ENCODE assay signal across 8 cellular contexts in genomic region chr2:159968282-159968900, GRCh38.
DNase-seq lines count a peak whose midpoint lies in the region; ATAC-seq and TF ChIP-seq lines count a peak whose summit lies in the region.

No MANE protein-coding gene starts in this region.

- DNase-seq in NT2/D1 (ENCODE audit: low read depth, low spot score) (peak; percentile 59), dedifferentiated amniotic fluid mesenchymal stem cell (ENCODE audit: extremely low spot score) (peak; percentile 87), mesenchymal stem cell (peak; percentile 52)
- DNase-seq in stimulated activated CD8-positive, alpha-beta memory T cell treated with anti-CD3 and anti-CD28 coated beads, Interleukin-4, amount 100 ng/mL, for 48 hours = no peak

- no peak overlapping the region for H3K18ac ChIP-seq in mesenchymal stem cell (ENCODE audit: low read depth in 1 of 2, low read length in 2 of 2)

- no peak overlapping the region for H3K4ac ChIP-seq in mesenchymal stem cell (ENCODE audit: low read depth in 1 of 2, low read length in 2 of 2)

- no peak overlapping the region for H3K14ac ChIP-seq in mesenchymal stem cell (ENCODE audit: low read length in 2 of 2)

- no peak overlapping the region for H2AK5ac ChIP-seq in mesenchymal stem cell (ENCODE audit: low read length, severe bottlenecking)

- no peak overlapping the region for H2BK5ac ChIP-seq in mesenchymal stem cell (ENCODE audit: low read depth, low read length, poor library complexity, severe bottlenecking)

- H3K79me1 ChIP-seq in mesenchymal stem cell (replicated peaks; ENCODE audit: low read length, poor library complexity, severe bottlenecking) = no peaks in the 10 kb centered on the region

- ATAC-seq in HG03460 (IDR thresholded peaks at IDR 0.05; ENCODE audit: unreplicated experiment) (peak; percentile 58), HG03378 (IDR thresholded peaks at IDR 0.05; ENCODE audit: unreplicated experiment) (no peak)

- H3K4me2 ChIP-seq in mesenchymal stem cell (ENCODE audit: low read length, poor library complexity, severe bottlenecking) = no peak overlapping the region

- no peak overlapping the region for H2BK12ac ChIP-seq in mesenchymal stem cell (ENCODE audit: low read length in 2 of 2)

- H4K8ac ChIP-seq in mesenchymal stem cell (ENCODE audit: low read length) = no peak overlapping the region

- no peak overlapping the region for H3K27ac ChIP-seq in C4-2B
- no peak overlapping the region for H3K27ac ChIP-seq in mesenchymal stem cell (ENCODE audit: low read length, poor library complexity, severe bottlenecking)

- 29% methylated on average over 1 of the region's 2 CpGs for WGBS in mesenchymal stem cell

- H3K27me3 ChIP-seq in NT2/D1 (ENCODE audit: insufficient read depth, insufficient read length) (no peaks in the 10 kb centered on the region), mesenchymal stem cell (ENCODE audit: control insufficient read depth in 1 of 2, insufficient read depth in 1 of 2, low read length in 2 of 2) (no peaks in the 10 kb centered on the region)

- TF ChIP-seq CTCF in C4-2B (conservative IDR thresholded peaks at IDR 0.05) = peak; percentile 63
- peak; percentile 59; the same call in 1 of the 2 replicates for TF ChIP-seq CTCF in GM12875 (IDR thresholded peaks at IDR 0.05; ENCODE audit: borderline replicate concordance, insufficient read depth, low read depth, low read length)

- H3K23ac ChIP-seq in mesenchymal stem cell (ENCODE audit: low read length in 2 of 2) = no peak overlapping the region

- no peak overlapping the region for H2BK15ac ChIP-seq in mesenchymal stem cell (ENCODE audit: low read depth, poor library complexity, severe bottlenecking)

- no peak overlapping the region for H2BK120ac ChIP-seq in mesenchymal stem cell (ENCODE audit: low read depth, low read length)

- no peak overlapping the region for H3K9ac ChIP-seq in NT2/D1 (ENCODE audit: insufficient read length, low read depth)
- H3K9ac ChIP-seq in mesenchymal stem cell (ENCODE audit: low read length) = no peak overlapping the region

- H3K4me3 ChIP-seq in GM12875 (ENCODE audit: low read depth, low read length) (no peak overlapping the region), NT2/D1 (ENCODE audit: insufficient read length, low read depth) (no peak overlapping the region), mesenchymal stem cell (ENCODE audit: insufficient read depth in 1 of 2, low read depth in 1 of 2, low read length in 2 of 2) (no peak overlapping the region)

- H2AFZ ChIP-seq in mesenchymal stem cell (ENCODE audit: low read depth, low read length) = no peak overlapping the region

- no peaks in the 10 kb centered on the region for H3K9me3 ChIP-seq in NT2/D1 (ENCODE audit: insufficient read depth, low read length)
- H3K9me3 ChIP-seq in mesenchymal stem cell (ENCODE audit: control insufficient read depth, low read length) = no peaks in the 10 kb centered on the region

- H3K4me1 ChIP-seq in NT2/D1 (ENCODE audit: insufficient read depth, insufficient read length) (no peaks in the 10 kb centered on the region), mesenchymal stem cell (ENCODE audit: control insufficient read depth, insufficient read depth, low read depth, low read length) (no peaks in the 10 kb centered on the region)

- no peaks in the 10 kb centered on the region for H3K36me3 ChIP-seq in NT2/D1 (ENCODE audit: insufficient read depth, insufficient read length, low read length)
- peaks cover 6 to 53% of the 10 kb centered on the region in 2 experiments for H3K36me3 ChIP-seq in mesenchymal stem cell (ENCODE audit: control insufficient read depth in 1 of 2, insufficient read depth in 2 of 2, low read depth in 1 of 2, low read length in 2 of 2)

- no peak overlapping the region for H4K91ac ChIP-seq in mesenchymal stem cell (ENCODE audit: low read length)
